7 cellular contexts compared by ENCODE assay signal in genomic region chr21:7752611-7753010, GRCh38.
DNase-seq lines count a peak whose midpoint lies in the region; ATAC-seq and TF ChIP-seq lines count a peak whose summit lies in the region.
"Not testable (repeated sequence)": the region's sequence is repeated elsewhere in the genome, so short reads cannot be mapped to it uniquely, and the experiment has no call there.

No MANE protein-coding gene starts in this region.

- not testable (repeated sequence) for H3K79me2 ChIP-seq in GM23338 (replicated peaks; ENCODE audit: insufficient read depth); PC-3 (ENCODE audit: low read length)

- H3K27me3 ChIP-seq in GM23338 (ENCODE audit: insufficient read depth); IMR-90 (ENCODE audit: control insufficient read depth, insufficient read depth, low read length); PC-3 (ENCODE audit: low read length); RWPE2 (ENCODE audit: insufficient read depth, poor library complexity, severe bottlenecking); foreskin keratinocyte; left lung: not testable (repeated sequence)

- not testable (repeated sequence) for H3F3A ChIP-seq in GM23338 (replicated peaks; ENCODE audit: low read depth); PC-3 (ENCODE audit: low read length, unreplicated experiment)

- not testable (repeated sequence) for H3K18ac ChIP-seq in IMR-90 (ENCODE audit: low read depth, low read length)

- not testable (repeated sequence) for H3K4me2 ChIP-seq in GM23338; IMR-90 (ENCODE audit: low read depth, low read length); PC-3 (ENCODE audit: low read length)

- H4K91ac ChIP-seq in IMR-90 (ENCODE audit: insufficient read depth, low read depth, low read length) = not testable (repeated sequence)

- H2BK5ac ChIP-seq in IMR-90 (ENCODE audit: low read depth, low read length, poor library complexity, severe bottlenecking) = not testable (repeated sequence)

- H4K5ac ChIP-seq in IMR-90 (ENCODE audit: low read depth, low read length) = not testable (repeated sequence)

- H2BK15ac ChIP-seq in IMR-90 (ENCODE audit: low read depth, low read length) = not testable (repeated sequence)

- H3K4me1 Mint-ChIP-seq in GM23338 = not testable (repeated sequence)

- no CpG with 5 or more reads among the region's 2 CpGs for WGBS in IMR-90 (ENCODE audit: extremely low coverage in 2 of 2, insufficient read length in 1 of 2), 2 experiments

- TF ChIP-seq POLR2A in IMR-90 (IDR thresholded peaks at IDR 0.05; ENCODE audit: low read depth, low read length) = not testable (repeated sequence)

- not testable (repeated sequence) for TF ChIP-seq RAD21 in IMR-90 (IDR thresholded peaks at IDR 0.05; ENCODE audit: low read length)

- ATAC-seq in GM23338 = peak; percentile 43
- ATAC-seq in IMR-90 (ENCODE audit: low read depth) = peak; percentile 42
- peak; percentile 68 for ATAC-seq in PC-3
- peak; percentile 82 for ATAC-seq in RWPE2 (ENCODE audit: low read depth)
- ATAC-seq in esophagus mucosa = peak; percentile 22
- ATAC-seq in foreskin keratinocyte = peak; percentile 20
- ATAC-seq in left lung = peak; percentile 66

- not testable (repeated sequence) for H3K4me3 Mint-ChIP-seq in GM23338

- not testable (repeated sequence) for H3K14ac ChIP-seq in IMR-90 (replicated peaks; ENCODE audit: low read depth, low read length)

- not testable (repeated sequence) for H3K27ac Mint-ChIP-seq in GM23338

- not testable (repeated sequence) for H3K23ac ChIP-seq in IMR-90 (ENCODE audit: low read depth, low read length)

- not testable (repeated sequence) for H3K4me1 ChIP-seq in GM23338 (ENCODE audit: insufficient read depth); IMR-90 (ENCODE audit: control insufficient read depth, insufficient read depth, low read length); PC-3 (ENCODE audit: insufficient read depth, low read length); RWPE2 (ENCODE audit: insufficient read depth, poor library complexity, severe bottlenecking); foreskin keratinocyte; left lung

- not testable (repeated sequence) for H3K9me2 ChIP-seq in GM23338 (ENCODE audit: insufficient read depth); PC-3 (replicated peaks; ENCODE audit: low read length)

- CTCF ChIA-PET in IMR-90 (lab: Yijun Ruan, JAX); PC-3 (lab: Charles Lee): not testable (repeated sequence)

- H4K20me1 ChIP-seq in GM23338 (replicated peaks; ENCODE audit: insufficient read depth); IMR-90 (ENCODE audit: insufficient read depth, low read length); PC-3 (ENCODE audit: low read length): not testable (repeated sequence)

- H2AFZ ChIP-seq in GM23338; IMR-90 (replicated peaks; ENCODE audit: low read length, poor library complexity); PC-3 (ENCODE audit: low read length): not testable (repeated sequence)

- H3K27me3 Mint-ChIP-seq in GM23338 (ENCODE audit: insufficient read depth, low read depth, poor library complexity) = not testable (repeated sequence)

- in situ Hi-C loops in IMR-90 (cut with MboI; ENCODE audit: low sequenced_read_pairs) = not testable (repeated sequence)

- H2AK5ac ChIP-seq in IMR-90 (ENCODE audit: low read depth, low read length) = not testable (repeated sequence)

- not testable (repeated sequence) for H2BK120ac ChIP-seq in IMR-90 (ENCODE audit: low read depth, low read length)

- not testable (repeated sequence) for H3K9me3 Mint-ChIP-seq in GM23338

- H3K9ac ChIP-seq in IMR-90 (ENCODE audit: low read depth, low read length); PC-3 (ENCODE audit: low read length): not testable (repeated sequence)

- not testable (repeated sequence) for H3K9me1 ChIP-seq in IMR-90 (ENCODE audit: insufficient read depth, low read length)

- H3K4ac ChIP-seq in IMR-90 (ENCODE audit: low read depth, low read length) = not testable (repeated sequence)

- not testable (repeated sequence) for H3K9me3 ChIP-seq in IMR-90 (ENCODE audit: control insufficient read depth, insufficient read depth, low read length); PC-3 (ENCODE audit: low read length); RWPE2 (ENCODE audit: severe bottlenecking); left lung

- intact Hi-C loops in IMR-90 (cut with micrococcal nuclease); PC-3 (cut with micrococcal nuclease); left lung (cut with DNase I): not testable (repeated sequence)

- BruUV-seq in IMR-90 (replicated peaks; lab: Mats Ljungman, UMichigan); PC-3 (replicated peaks; lab: Mats Ljungman, UMichigan): not testable (repeated sequence)

- not testable (repeated sequence) for H2BK20ac ChIP-seq in IMR-90 (ENCODE audit: low read depth, low read length)

- not testable (repeated sequence) for H4K8ac ChIP-seq in IMR-90 (ENCODE audit: low read depth in 2 of 2, low read length in 2 of 2)

- H3K36me3 ChIP-seq in GM23338 (ENCODE audit: insufficient read depth); IMR-90 (ENCODE audit: control insufficient read depth, insufficient read depth, low read length); PC-3 (ENCODE audit: low read depth, low read length); RWPE2 (ENCODE audit: low read depth); left lung: not testable (repeated sequence)

- dilution Hi-C loops in IMR-90 (cut with HindIII; ENCODE audit: low sequenced_read_pairs, unreplicated experiment) = not testable (repeated sequence)

- DNase-seq in GM23338 (ENCODE audit: low spot score); IMR-90; PC-3; RWPE2 (ENCODE audit: low spot score); foreskin keratinocyte; left lung: not testable (repeated sequence)

- TF ChIP-seq CTCF in GM23338 (conservative IDR thresholded peaks at IDR 0.05; ENCODE audit: low read depth in 2 of 2); IMR-90 (conservative IDR thresholded peaks at IDR 0.05; ENCODE audit: low read depth, low read length); PC-3 (conservative IDR thresholded peaks at IDR 0.05; ENCODE audit: low read depth, low read length); RWPE2 (IDR thresholded peaks at IDR 0.05; ENCODE audit: poor library complexity, severe bottlenecking); foreskin keratinocyte (conservative IDR thresholded peaks at IDR 0.05); left lung (IDR thresholded peaks at IDR 0.05): not testable (repeated sequence)

- POLR2A ChIA-PET in IMR-90 (lab: Charles Lee; ENCODE audit: unreplicated experiment); PC-3 (lab: Charles Lee; ENCODE audit: unreplicated experiment): not testable (repeated sequence)

- H3K27ac ChIP-seq in GM23338 (ENCODE audit: low read depth); IMR-90 (ENCODE audit: insufficient read depth, low read length); PC-3 (ENCODE audit: low read length); RWPE2 (ENCODE audit: poor library complexity, severe bottlenecking); foreskin keratinocyte; left lung: not testable (repeated sequence)

- not testable (repeated sequence) for H3K56ac ChIP-seq in IMR-90 (ENCODE audit: extremely low read depth, insufficient read depth, low read length)

- H3K4me3 ChIP-seq in GM23338; IMR-90 (ENCODE audit: insufficient read depth, low read depth, low read length); PC-3 (ENCODE audit: low read length); RWPE2 (ENCODE audit: severe bottlenecking); left lung: not testable (repeated sequence)

- not testable (repeated sequence) for H3K36me3 Mint-ChIP-seq in GM23338 (ENCODE audit: low read depth)

- H3K79me1 ChIP-seq in IMR-90 (ENCODE audit: low read depth in 1 of 2, low read length in 2 of 2) = not testable (repeated sequence)

- not testable (repeated sequence) for H2AK9ac ChIP-seq in IMR-90 (replicated peaks; ENCODE audit: low read depth, low read length, poor library complexity)

Comparison
In these comparisons a context has a peak if more than half of its experiments do, and no peak if none do; other contexts are left out.
1. ATAC-seq: peak in every context shown above with its lines; median percentile 82 in RWPE2; 68 in PC-3; 66 in left lung; 43 in GM23338; 42 in IMR-90; 22 in esophagus mucosa; 20 in foreskin keratinocyte.